1 cellular context compared by ENCODE assay signal in the genomic region with DNA sequence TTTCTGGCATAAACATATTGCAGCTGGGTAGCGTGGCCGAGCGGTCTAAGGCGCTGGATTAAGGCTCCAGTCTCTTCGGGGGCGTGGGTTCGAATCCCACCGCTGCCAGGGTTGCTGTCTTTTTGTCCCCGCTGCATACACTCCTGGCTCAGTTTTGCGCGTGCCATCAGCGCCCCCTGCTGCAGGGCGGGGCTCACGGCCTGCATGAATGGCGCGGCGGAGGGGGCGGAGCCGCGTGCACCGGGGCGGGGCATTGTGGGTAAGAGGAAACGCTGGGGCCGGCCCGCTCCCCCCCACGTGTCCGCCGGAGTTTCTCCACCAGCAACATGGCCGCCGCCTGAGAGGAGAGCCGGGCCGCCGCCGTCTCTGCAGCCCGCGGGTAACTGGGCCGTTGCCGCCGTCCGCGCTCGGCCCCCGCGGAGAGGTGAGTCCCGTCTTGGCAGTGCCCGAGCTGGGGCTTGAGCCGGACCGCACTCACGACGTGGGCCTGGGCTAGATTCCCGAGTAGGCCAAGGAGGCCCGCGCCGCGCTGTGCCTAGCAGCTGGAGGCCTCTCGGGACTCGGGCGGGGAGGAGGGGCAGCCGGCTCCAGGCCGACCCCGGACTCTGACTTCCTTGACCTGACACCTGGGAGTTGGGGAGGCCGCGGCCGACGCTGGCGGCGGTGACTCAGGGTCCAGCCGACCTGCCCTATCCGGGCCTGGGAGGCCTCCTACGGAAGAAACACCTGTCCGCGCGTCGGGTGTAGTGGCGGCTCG.
TF ChIP-seq lines count a peak whose summit lies in the region.

Gene POLR3E, plus strand, starts transcription at position 296 of the 757 bp plus-strand sequence. CDS start 5,560 bp downstream, outside the sequence.

TF ChIP-seq in HepG2, 621 proteins besides CTCF, POLR2A, EP300 and RAD21 (continued from another document and continues in another):
- TF ChIP-seq TFAP4 (IDR thresholded peaks at IDR 0.05; ENCODE audit: borderline replicate concordance, low read depth) (peak; percentile 90), CREM (IDR thresholded peaks at IDR 0.05) (peak; percentile 69), CREM (CRISPR knock-in tag; IDR thresholded peaks at IDR 0.05) (peak; percentile 40), ZNF260 (CRISPR knock-in tag; IDR thresholded peaks at IDR 0.05; ENCODE audit: borderline replicate concordance, low read depth) (0 out of 2 replicates have a peak, but pooled peaks have one; percentile 21), ZNF574 (CRISPR knock-in tag; IDR thresholded peaks at IDR 0.05) (peak; percentile 95), HIVEP1 (CRISPR knock-in tag; IDR thresholded peaks at IDR 0.05) (peak; percentile 98), KMT2A (CRISPR knock-in tag; IDR thresholded peaks at IDR 0.05) (peak; percentile 85), GTF3A (CRISPR knock-in tag; conservative IDR thresholded peaks at IDR 0.05) (peak; percentile 99), HOXA7 (CRISPR knock-in tag; IDR thresholded peaks at IDR 0.05) (no peak), ZBTB42 (CRISPR knock-in tag; IDR thresholded peaks at IDR 0.05) (peak; percentile 97), PHF5A (CRISPR knock-in tag; IDR thresholded peaks at IDR 0.05; ENCODE audit: low read depth, unreplicated experiment) (peak; percentile 100), SMARCC2 (IDR thresholded peaks at IDR 0.05) (0 out of 2 replicates have a peak, but pooled peaks have one; percentile 61), ZKSCAN5 (CRISPR knock-in tag; IDR thresholded peaks at IDR 0.05) (peak; percentile 56; the same call in 1 of the 2 replicates), JUNB (CRISPR knock-in tag; IDR thresholded peaks at IDR 0.05; ENCODE audit: borderline replicate concordance) (peak; percentile 49), MIXL1 (CRISPR knock-in tag; IDR thresholded peaks at IDR 0.05) (peak; percentile 96; the same call in 1 of the 2 replicates), NCOA2 (CRISPR knock-in tag; IDR thresholded peaks at IDR 0.05) (peak; percentile 85), HNRNPLL (IDR thresholded peaks at IDR 0.05; ENCODE audit: low read depth, low read length, poor library complexity, severe bottlenecking) (peak; percentile 87), CSRNP1 (CRISPR knock-in tag; IDR thresholded peaks at IDR 0.05) (peak; percentile 100), KLF15 (CRISPR knock-in tag; IDR thresholded peaks at IDR 0.05; ENCODE audit: borderline replicate concordance) (0 out of 2 replicates have a peak, but pooled peaks have one; percentile 86), ZNF3 (CRISPR knock-in tag; IDR thresholded peaks at IDR 0.05) (peak; percentile 67), THAP8 (CRISPR knock-in tag; IDR thresholded peaks at IDR 0.05; ENCODE audit: borderline replicate concordance) (peak; percentile 96), DBP (CRISPR knock-in tag; IDR thresholded peaks at IDR 0.05; ENCODE audit: not compliant biosample characterization) (peak; percentile 80), ZNF367 (CRISPR knock-in tag; IDR thresholded peaks at IDR 0.05; ENCODE audit: borderline replicate concordance) (no peak; the same call in 1 of the 2 replicates), ZNF496 (CRISPR knock-in tag; IDR thresholded peaks at IDR 0.05; ENCODE audit: insufficient replicate concordance) (no peak), GABPB1 (CRISPR knock-in tag; IDR thresholded peaks at IDR 0.05) (peak; percentile 96), CBX2 (IDR thresholded peaks at IDR 0.05; ENCODE audit: low read depth, low read length) (no peak), CBX2 (CRISPR knock-in tag; IDR thresholded peaks at IDR 0.05; ENCODE audit: low read depth) (peak; percentile 97; the same call in 1 of the 2 replicates), ZNF781 (CRISPR knock-in tag; IDR thresholded peaks at IDR 0.05; ENCODE audit: borderline replicate concordance, not compliant biosample characterization) (peak; percentile 83), ZNF30 (CRISPR knock-in tag; IDR thresholded peaks at IDR 0.05) (peak; percentile 98), CERS6 (CRISPR knock-in tag; IDR thresholded peaks at IDR 0.05) (no peak), ZNF543 (CRISPR knock-in tag; IDR thresholded peaks at IDR 0.05) (peak; percentile 98), ZNF350 (CRISPR knock-in tag; IDR thresholded peaks at IDR 0.05; ENCODE audit: borderline replicate concordance, low read depth) (peak; percentile 99), MYNN (CRISPR knock-in tag; IDR thresholded peaks at IDR 0.05; ENCODE audit: low read depth) (peak; percentile 91), ZNF558 (CRISPR knock-in tag; IDR thresholded peaks at IDR 0.05; ENCODE audit: borderline replicate concordance) (peak; percentile 94), ZBTB33 (CRISPR knock-in tag; IDR thresholded peaks at IDR 0.05) (peak; percentile 93), NFE2L2 (IDR thresholded peaks at IDR 0.05; ENCODE audit: low read length) (peak; percentile 18; the same call in 1 of the 2 replicates), ZHX2 (IDR thresholded peaks at IDR 0.05; ENCODE audit: low read depth) (peak; percentile 86), ZHX2 (CRISPR knock-in tag; IDR thresholded peaks at IDR 0.05; ENCODE audit: borderline replicate concordance) (peak; percentile 23; the same call in 1 of the 2 replicates)
- TF ChIP-seq, protein P1, sequence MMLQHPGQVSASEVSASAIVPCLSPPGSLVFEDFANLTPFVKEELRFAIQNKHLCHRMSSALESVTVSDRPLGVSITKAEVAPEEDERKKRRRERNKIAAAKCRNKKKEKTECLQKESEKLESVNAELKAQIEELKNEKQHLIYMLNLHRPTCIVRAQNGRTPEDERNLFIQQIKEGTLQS (CRISPR knock-in tag; IDR thresholded peaks at IDR 0.05): peak; percentile 71
- TF ChIP-seq, protein P2, sequence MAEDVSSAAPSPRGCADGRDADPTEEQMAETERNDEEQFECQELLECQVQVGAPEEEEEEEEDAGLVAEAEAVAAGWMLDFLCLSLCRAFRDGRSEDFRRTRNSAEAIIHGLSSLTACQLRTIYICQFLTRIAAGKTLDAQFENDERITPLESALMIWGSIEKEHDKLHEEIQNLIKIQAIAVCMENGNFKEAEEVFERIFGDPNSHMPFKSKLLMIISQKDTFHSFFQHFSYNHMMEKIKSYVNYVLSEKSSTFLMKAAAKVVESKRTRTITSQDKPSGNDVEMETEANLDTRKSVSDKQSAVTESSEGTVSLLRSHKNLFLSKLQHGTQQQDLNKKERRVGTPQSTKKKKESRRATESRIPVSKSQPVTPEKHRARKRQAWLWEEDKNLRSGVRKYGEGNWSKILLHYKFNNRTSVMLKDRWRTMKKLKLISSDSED (CRISPR knock-in tag; IDR thresholded peaks at IDR 0.05): peak; percentile 92; the same call in 1 of the 2 replicates
